Comparison of ENCODE assay signal across 12 cellular contexts in genomic region chr10:36023939-36024338, GRCh38.
DNase-seq lines count a peak whose midpoint lies in the region; ATAC-seq and TF ChIP-seq lines count a peak whose summit lies in the region.
"Had no signal": no experiment of that assay in that cellular context is flagged by ENCODE, and none has a peak within 500 bp of the region (broad histone marks: within the 10 kb centered on the region; RNA-seq: fewer than 3 reads in every experiment).

No MANE protein-coding gene starts in this region.

- peak; percentile 86 for DNase-seq in AG09309 (ENCODE audit: low read depth)
- peak; percentile 21 for DNase-seq in HT-29 (ENCODE audit: low spot score)
- DNase-seq in brain microvascular endothelial cell = peak; percentile 88
- DNase-seq in kidney tubule cell (ENCODE audit: low spot score) = peak; percentile 97
- no peak for DNase-seq in activated CD4-positive, alpha-beta T cell treated with anti-CD3 and anti-CD28 coated beads for 4 hours
- no peak for DNase-seq in MV-4-11 (lab: John Stamatoyannopoulos, UW)
- DNase-seq: effector CD8-positive, alpha-beta T cell; NCI-H526; sigmoid colon had no signal

- H3K36me3 ChIP-seq in brain microvascular endothelial cell (replicated peaks) = no peaks in the 10 kb centered on the region
- H3K36me3 ChIP-seq: sigmoid colon had no signal

- H3K27ac ChIP-seq in brain microvascular endothelial cell = no peak overlapping the region
- H3K27ac ChIP-seq: sigmoid colon had no signal

- no peak overlapping the region for H3K4me3 ChIP-seq in AG09309 (ENCODE audit: control insufficient read depth, low read depth, low read length)
- H3K4me3 ChIP-seq in brain microvascular endothelial cell (ENCODE audit: low read depth, low read length) = no peak overlapping the region
- H3K4me3 ChIP-seq: lung, sigmoid colon had no signal

- H3K27me3 ChIP-seq in brain microvascular endothelial cell (replicated peaks) = no peaks in the 10 kb centered on the region
- H3K27me3 ChIP-seq: sigmoid colon had no signal

- no peak for ATAC-seq in GM18867 (IDR thresholded peaks at IDR 0.05; ENCODE audit: unreplicated experiment)
- ATAC-seq in GM18858 (IDR thresholded peaks at IDR 0.05; ENCODE audit: unreplicated experiment) = no peak

- TF ChIP-seq CTCF in AG09309 (IDR thresholded peaks at IDR 0.05; ENCODE audit: control insufficient read depth, insufficient read depth, low read depth, low read length, missing control alignments) = no peak
- no peak for TF ChIP-seq CTCF in brain microvascular endothelial cell (IDR thresholded peaks at IDR 0.05; ENCODE audit: low read depth, low read length, missing control alignments)

- in situ Hi-C loops in brain microvascular endothelial cell (cut with HindIII; ENCODE audit: low pct_ligation_motif_present, low sequenced_read_pairs) = no loop called here

Comparison
In these comparisons a context has a peak if more than half of its experiments do, and no peak if none do; other contexts are left out.
1. DNase-seq: peak in AG09309 (single experiment), HT-29 (single experiment), brain microvascular endothelial cell (single experiment) and kidney tubule cell (single experiment); none in activated CD4-positive, alpha-beta T cell treated with anti-CD3 and anti-CD28 coated beads for 4 hours (0 of 2) and MV-4-11 (single experiment).